Comparison of ENCODE assay signal across 1 cellular context in the genomic region with DNA sequence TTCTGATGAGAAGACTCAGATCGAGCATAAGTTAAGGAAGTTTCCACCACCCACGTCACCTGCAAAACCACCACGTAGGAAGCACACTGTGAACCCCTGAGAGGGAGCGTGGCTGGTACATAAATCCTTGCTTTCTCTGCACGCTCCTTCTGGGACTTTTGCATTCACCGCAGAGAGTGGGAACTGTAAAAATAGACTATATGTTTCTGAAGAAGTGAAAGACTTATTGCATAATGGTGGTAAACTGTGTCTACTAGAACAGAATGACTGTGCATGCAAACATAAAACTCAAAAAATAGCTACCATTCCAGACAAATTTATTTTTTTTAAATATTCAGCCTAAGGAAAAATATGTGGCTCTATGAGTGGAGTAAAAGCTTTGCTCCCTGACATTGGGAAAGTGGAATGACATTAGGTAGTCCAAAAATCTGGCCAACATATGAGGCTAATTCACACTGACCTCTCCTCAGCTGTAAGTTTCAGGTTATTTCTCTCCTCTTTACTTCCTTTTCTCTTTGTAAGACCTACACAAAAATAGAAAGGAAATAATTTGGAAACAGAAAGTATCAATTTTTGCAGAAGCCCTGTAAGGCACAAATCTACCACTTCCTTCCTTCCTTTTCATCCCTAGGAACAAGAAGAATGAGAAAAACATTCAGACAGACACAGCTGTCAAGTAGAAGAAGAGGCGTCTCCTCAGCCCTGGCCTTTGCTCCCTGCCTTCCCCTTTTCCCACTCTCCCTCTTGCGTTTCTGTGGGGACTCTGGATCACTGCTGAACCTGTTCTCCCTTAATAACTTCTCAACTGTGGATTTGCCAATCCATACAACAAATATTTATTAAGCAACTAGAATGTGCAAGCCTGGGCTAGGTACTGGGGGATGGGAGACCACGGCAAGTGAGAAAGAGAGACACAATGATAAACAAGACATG.
TF ChIP-seq lines count a peak whose summit lies in the region.

No MANE protein-coding gene starts in this region.

TF ChIP-seq in H1, 55 proteins besides CTCF, POLR2A, EP300 and RAD21 (continued from another document):
- TF ChIP-seq JUN (IDR thresholded peaks at IDR 0.05; ENCODE audit: low read depth, low read length): no peak
- no peak for TF ChIP-seq SIRT6 (IDR thresholded peaks at IDR 0.05; ENCODE audit: low read length)
- TF ChIP-seq GABPA (IDR thresholded peaks at IDR 0.05; ENCODE audit: borderline replicate concordance, insufficient read depth, low read length): no peak
- TF ChIP-seq NRF1 (IDR thresholded peaks at IDR 0.05; ENCODE audit: low read depth, low read length): no peak
